In the genomic region with DNA sequence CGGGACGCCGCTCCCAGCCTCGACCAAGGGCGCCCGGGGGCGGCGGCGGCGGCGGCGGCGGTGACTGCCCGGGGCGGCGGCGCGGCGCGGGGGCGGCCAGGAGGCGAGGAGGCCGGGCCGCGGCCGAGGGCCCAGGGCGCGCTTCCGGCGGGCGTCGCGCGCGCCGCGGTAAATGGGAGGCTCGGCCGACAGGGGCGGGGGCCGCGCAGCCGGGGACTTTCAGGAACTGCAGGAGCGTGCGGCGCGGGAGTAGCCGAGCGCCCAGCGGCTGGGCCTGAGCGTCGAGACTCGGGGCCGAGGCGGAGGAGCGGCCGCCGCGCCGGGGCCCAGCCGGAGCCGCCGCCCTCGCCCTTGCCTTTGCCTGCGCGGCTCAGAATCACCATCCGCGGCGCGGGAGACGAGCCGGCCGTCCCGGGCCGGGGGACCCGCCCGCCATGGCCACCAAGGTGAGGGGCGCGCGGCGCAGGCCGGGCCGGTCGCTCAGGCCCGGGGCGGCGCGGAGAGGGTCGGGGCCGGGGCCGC, we compare ENCODE assay signal across 8 cellular contexts. TPM values are rescaled to one million over a fixed set of nuclear protein-coding genes. Genes with fewer than 3 reads are reported as not detected.
DNase-seq lines count a peak whose midpoint lies in the region; ATAC-seq and TF ChIP-seq lines count a peak whose summit lies in the region.

Gene SNX9 (plus strand): TSS at position 246 of the 522 bp plus-strand sequence. CDS start 189 bp downstream, at position 435.

- H3K9me3 ChIP-seq in neural cell (ENCODE audit: low read length) = no peaks in the 10 kb centered on the region

- peak within 1 kb of the TSS; percentile 50 for H3K4me2 ChIP-seq in neural cell (ENCODE audit: low read length)

- TF ChIP-seq RAD21 in neural cell (conservative IDR thresholded peaks at IDR 0.05) = no peak

- peaks cover 17% of the 10 kb centered on the region for H3K79me2 ChIP-seq in neural cell (replicated peaks; ENCODE audit: insufficient read depth, low read length)

- CTCF ChIA-PET in RWPE1 (lab: Yijun Ruan, JAX) = no interaction called here

- peaks cover 5% of the 10 kb centered on the region for H3F3A ChIP-seq in neural cell (ENCODE audit: insufficient read depth, low read length, poor library complexity, severe bottlenecking)

- H3K27me3 ChIP-seq in neural cell (ENCODE audit: insufficient read depth, low read depth, low read length) = no peaks in the 10 kb centered on the region

- ATAC-seq in GM19452 (IDR thresholded peaks at IDR 0.05; ENCODE audit: unreplicated experiment) (peak; percentile 69), HG03558 (IDR thresholded peaks at IDR 0.05; ENCODE audit: extremely low read depth, unreplicated experiment) (peak; percentile 40)

- peak within 1 kb of the TSS; percentile 65 to 66 for H3K4me3 ChIP-seq in foreskin fibroblast (ENCODE audit: low read depth in 1 of 2, low read length in 2 of 2)
- peak within 1 kb of the TSS; percentile 77 for H3K4me3 ChIP-seq in neural cell (ENCODE audit: low read length)

- POLR2A ChIA-PET in RWPE1 (lab: Yijun Ruan, JAX; ENCODE audit: low non-redundant PET) = no interaction called here

- H3K36me3 ChIP-seq in neural cell (ENCODE audit: insufficient read depth, low read length) = no peaks in the 10 kb centered on the region

- H3K9ac ChIP-seq in neural cell (ENCODE audit: low read length) = peak within 1 kb of the TSS; percentile 80

- H3K9me2 ChIP-seq in neural cell (ENCODE audit: insufficient read depth, low read length) = no peaks in the 10 kb centered on the region

- DNase-seq in CMK (ENCODE audit: low read depth) (peak; percentile 49), RWPE1 (ENCODE audit: low spot score) (peak; percentile 69), activated gamma-delta T cell treated with Interleukin-2 at 50 U/mL for 16 hours (peak; percentile 45), foreskin fibroblast (peak; percentile 72 to 91)

- no peaks in the 10 kb centered on the region for H4K20me1 ChIP-seq in neural cell (ENCODE audit: insufficient read depth)

- TF ChIP-seq CTCF in RWPE1 (conservative IDR thresholded peaks at IDR 0.05; ENCODE audit: low read depth) (no peak), foreskin fibroblast (IDR thresholded peaks at IDR 0.05; ENCODE audit: low read depth, low read length) (no peak), neural cell (IDR thresholded peaks at IDR 0.05; ENCODE audit: poor library complexity, severe bottlenecking) (no peak)

- H3K27ac ChIP-seq in RWPE1 = peak within 1 kb of the TSS; percentile 81
- peak within 1 kb of the TSS; percentile 17 for H3K27ac ChIP-seq in neural cell (ENCODE audit: low read length)
- peak within 1 kb of the TSS; percentile 82 for H3K27ac ChIP-seq in temporal lobe (ENCODE audit: low read depth, low read length)

- no peak for TF ChIP-seq EP300 in neural cell (conservative IDR thresholded peaks at IDR 0.05; ENCODE audit: poor library complexity, severe bottlenecking)

- H2AFZ ChIP-seq in neural cell (ENCODE audit: low read depth, low read length) = peak within 1 kb of the TSS; percentile 76

TF ChIP-seq in neural cell, 6 proteins besides CTCF, POLR2A, EP300 and RAD21:
- TF ChIP-seq MXI1 (conservative IDR thresholded peaks at IDR 0.05; ENCODE audit: poor library complexity, severe bottlenecking) (peak; percentile 23), TAF1 (IDR thresholded peaks at IDR 0.05; ENCODE audit: low read depth) (no peak), EZH2 (IDR thresholded peaks at IDR 0.05; ENCODE audit: borderline replicate concordance, insufficient read depth, low read length, poor library complexity, severe bottlenecking) (no peak), POLR2AphosphoS5 (IDR thresholded peaks at IDR 0.05) (peak; percentile 11)

RNA-seq across cellular contexts. Expression of gene SNX9, which starts in this region (rescaled TPM):
- 7.0 and 8.9 TPM in 2 replicates for polyA plus RNA-seq in neural cell
- 15.3 and 17.8 TPM in 2 replicates for polyA minus RNA-seq in neural cell
- 11.6 TPM for total RNA-seq in temporal lobe

Comparison
In these comparisons a context has a peak if more than half of its experiments do, and no peak if none do; other contexts are left out.
1. Peak in every context shown above with its lines: DNase-seq, ATAC-seq, H3K4me3 ChIP-seq and H3K27ac ChIP-seq.
2. H3K27ac ChIP-seq: peak in every context shown above with its lines; median percentile 82 in temporal lobe; 81 in RWPE1; 17 in neural cell.